Comparison of ENCODE assay signal across 19 cellular contexts in the genomic region with DNA sequence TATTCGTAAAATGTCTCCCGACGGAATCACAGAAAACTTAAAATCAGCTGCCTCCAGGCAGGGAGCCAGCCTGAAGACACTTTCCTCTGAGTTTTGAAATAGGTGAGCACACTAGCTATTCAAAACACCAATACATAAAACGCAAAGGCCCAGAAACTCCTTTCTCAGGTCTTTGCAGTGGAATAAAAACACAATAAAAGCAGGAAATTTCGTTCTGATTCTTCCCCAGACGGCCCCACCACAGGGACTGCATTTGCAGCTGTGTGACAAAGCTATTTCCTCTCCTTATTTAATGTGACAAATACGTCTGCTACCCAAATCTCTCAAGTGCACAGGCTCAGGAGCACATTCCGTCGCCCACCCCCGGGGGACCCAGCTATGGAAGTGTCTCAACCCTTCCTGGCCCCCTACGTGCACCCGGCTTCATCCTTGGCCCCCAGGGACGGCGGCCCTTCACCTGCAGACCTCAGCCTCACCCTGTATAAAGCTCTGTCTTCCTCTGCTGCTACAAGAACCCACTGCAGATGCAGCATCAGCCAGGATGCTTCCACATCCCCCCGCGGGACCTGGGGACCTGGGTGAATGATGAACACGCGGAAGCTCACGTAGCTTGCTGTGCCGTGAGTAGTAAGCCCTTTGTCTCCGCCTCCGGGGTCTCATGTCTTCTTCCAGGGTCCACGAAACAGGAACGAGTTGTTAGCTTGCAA. TPM values are rescaled to one million over a fixed set of nuclear protein-coding genes. Genes with fewer than 3 reads are reported as not detected.
DNase-seq lines count a peak whose midpoint lies in the region; ATAC-seq and TF ChIP-seq lines count a peak whose summit lies in the region.
"Had no signal": no experiment of that assay in that cellular context is flagged by ENCODE, and none has a peak within 500 bp of the region (broad histone marks: within the 10 kb centered on the region; RNA-seq: fewer than 3 reads in every experiment).

No MANE protein-coding gene starts in this region.

- no peak for TF ChIP-seq RAD21 in SK-N-SH (IDR thresholded peaks at IDR 0.05; ENCODE audit: low read length)

- DNase-seq in SK-N-SH (peak; percentile 30), GM10248 (ENCODE audit: extremely low spot score) (peak; percentile 37), mesothelial cell of epicardium (ENCODE audit: low spot score in 2 of 2, unreplicated experiment in 2 of 2) (no peak), SHP77 (lab: John Stamatoyannopoulos, UW) (no peak)
- no peak for DNase-seq in activated CD8-positive, alpha-beta T cell treated with anti-CD3 and anti-CD28 coated beads, Interleukin-2, amount 10 ng/mL, durations not matched to agents 7 days and 5 days
- DNase-seq: activated B cell treated with CpG ODN at 0.5 μM for 24 hours; activated gamma-delta T cell; CD8-positive, alpha-beta memory T cell; effector memory CD4-positive, alpha-beta T cell; lower lobe of right lung; NCI-H226; stimulated activated naive CD4-positive, alpha-beta T cell had no signal

- peaks cover 61% of the 10 kb centered on the region for H3K4me1 Mint-ChIP-seq in activated CD8-positive, alpha-beta T cell treated with anti-CD3 and anti-CD28 coated beads, Interleukin-2, amount 10 ng/mL, durations not matched to agents 7 days and 5 days (ENCODE audit: low read depth)
- peaks cover 5% of the 10 kb centered on the region for H3K4me1 Mint-ChIP-seq in mesothelial cell of epicardium

- no peaks in the 10 kb centered on the region for H3K27me3 ChIP-seq in SK-N-SH (ENCODE audit: insufficient read depth)
- H3K27me3 ChIP-seq: breast epithelium had no signal

- no peaks in the 10 kb centered on the region for H3K79me2 ChIP-seq in SK-N-SH (ENCODE audit: insufficient read depth)

- no peak overlapping the region for H3K27ac ChIP-seq in SK-N-SH (ENCODE audit: low read depth in 2 of 2, low read length in 1 of 2)
- H3K27ac ChIP-seq: 22Rv1, breast epithelium, lower lobe of right lung, neutrophil had no signal

- TF ChIP-seq CTCF in SK-N-SH (IDR thresholded peaks at IDR 0.05) (no peak), GM10248 (IDR thresholded peaks at IDR 0.05; ENCODE audit: control extremely low read depth, extremely low read depth, low read depth, missing control alignments) (no peak), mesothelial cell of epicardium (IDR thresholded peaks at IDR 0.05; ENCODE audit: unreplicated experiment) (no peak)

- no peaks in the 10 kb centered on the region for H3K27me3 Mint-ChIP-seq in activated CD8-positive, alpha-beta T cell treated with anti-CD3 and anti-CD28 coated beads, Interleukin-2, amount 10 ng/mL, durations not matched to agents 7 days and 5 days (ENCODE audit: low read depth)
- H3K27me3 Mint-ChIP-seq in mesothelial cell of epicardium (ENCODE audit: low read depth), result peaks cover 45% of the 10 kb centered on the region

- ATAC-seq in SK-N-SH treated with all-trans-retinoic acid at 6 μM for 48 hours (no peak), HG03135 (IDR thresholded peaks at IDR 0.05; ENCODE audit: unreplicated experiment) (no peak), GM18519 (IDR thresholded peaks at IDR 0.05; ENCODE audit: low FRiP score, unreplicated experiment) (no peak)
- peak; percentile 10 for ATAC-seq in activated CD8-positive, alpha-beta T cell treated with anti-CD3 and anti-CD28 coated beads, Interleukin-2, amount 10 ng/mL, durations not matched to agents 7 days and 5 days
- ATAC-seq: lower lobe of right lung had no signal

- H3K9me2 ChIP-seq in SK-N-SH, result no peaks in the 10 kb centered on the region

- H3K4me3 Mint-ChIP-seq in activated CD8-positive, alpha-beta T cell treated with anti-CD3 and anti-CD28 coated beads, Interleukin-2, amount 10 ng/mL, durations not matched to agents 7 days and 5 days, result peak overlapping the region; percentile 66
- H3K4me3 Mint-ChIP-seq in mesothelial cell of epicardium, result no peak overlapping the region
- H3K4me3 Mint-ChIP-seq: activated B cell treated with CpG ODN at 0.5 μM for 24 hours had no signal

- peaks cover 55% of the 10 kb centered on the region for H3K36me3 Mint-ChIP-seq in activated CD8-positive, alpha-beta T cell treated with anti-CD3 and anti-CD28 coated beads, Interleukin-2, amount 10 ng/mL, durations not matched to agents 7 days and 5 days (ENCODE audit: low read depth)
- H3K36me3 Mint-ChIP-seq in mesothelial cell of epicardium, result peaks cover 13% of the 10 kb centered on the region
- H3K36me3 Mint-ChIP-seq: CD8-positive, alpha-beta memory T cell had no signal

- POLR2A ChIA-PET in SK-N-SH (lab: Yijun Ruan, JAX), result no interaction called here
- POLR2A ChIA-PET in GM10248 (lab: Yijun Ruan, JAX), result no interaction called here
- POLR2A ChIA-PET in activated CD8-positive, alpha-beta T cell treated with anti-CD3 and anti-CD28 coated beads, Interleukin-2, amount 10 ng/mL, durations not matched to agents 7 days and 5 days (lab: Charles Lee), result interaction anchor here (0.8 to 1.4 kb wide), 6 partner anchors 8 to 92 kb away, joined by 3 read pairs; partner anchors contain the start of gene AHRR

- no peaks in the 10 kb centered on the region for H3K9me3 Mint-ChIP-seq in activated CD8-positive, alpha-beta T cell treated with anti-CD3 and anti-CD28 coated beads, Interleukin-2, amount 10 ng/mL, durations not matched to agents 7 days and 5 days (ENCODE audit: insufficient read depth)
- peaks cover 20% of the 10 kb centered on the region for H3K9me3 Mint-ChIP-seq in mesothelial cell of epicardium
- H3K9me3 Mint-ChIP-seq: activated B cell treated with CpG ODN at 0.5 μM for 24 hours; CD8-positive, alpha-beta memory T cell had no signal

- no peak overlapping the region for H3K4me3 ChIP-seq in SK-N-SH (ENCODE audit: low read depth in 2 of 2, low read length in 1 of 2)
- H3K4me3 ChIP-seq: breast epithelium, lower lobe of right lung had no signal

- no peak overlapping the region for H3K9ac ChIP-seq in SK-N-SH

- no peak for TF ChIP-seq EP300 in SK-N-SH (IDR thresholded peaks at IDR 0.05; ENCODE audit: borderline replicate concordance in 1 of 2, low read depth in 1 of 2, low read length in 1 of 2)

- H3F3A ChIP-seq in SK-N-SH (replicated peaks; ENCODE audit: insufficient read depth), result no peaks in the 10 kb centered on the region

- CTCF ChIA-PET in SK-N-SH (lab: Yijun Ruan, JAX) (interaction anchor here (0.6 to 1.0 kb wide), 3 partner anchors 16 to 61 kb away, joined by 3 read pairs; no protein-coding TSS in a partner anchor), GM10248 (lab: Yijun Ruan, JAX) (interaction anchor here (0.7 to 1.8 kb wide), 9 partner anchors 9 to 322 kb away, joined by 3 to 7 read pairs (median 3); partner anchors contain the start of gene AHRR)
- CTCF ChIA-PET in activated CD8-positive, alpha-beta T cell treated with anti-CD3 and anti-CD28 coated beads, Interleukin-2, amount 10 ng/mL, durations not matched to agents 7 days and 5 days (lab: Charles Lee), result interaction anchor here (0.7 to 1.6 kb wide), 6 partner anchors 9 to 99 kb away, joined by 3 to 5 read pairs (median 4); partner anchors contain the start of gene AHRR

- H4K20me1 ChIP-seq in SK-N-SH (ENCODE audit: insufficient read depth), result no peaks in the 10 kb centered on the region

- H3K4me2 ChIP-seq in SK-N-SH, result no peak overlapping the region

- no peaks in the 10 kb centered on the region; a peak in 1 of 4 replicates for H3K4me1 ChIP-seq in SK-N-SH (ENCODE audit: control insufficient read depth in 1 of 2, insufficient read depth in 2 of 2, low read depth in 1 of 2, low read length in 1 of 2)
- H3K4me1 ChIP-seq: breast epithelium had no signal

- H2AFZ ChIP-seq in SK-N-SH (ENCODE audit: low read depth), result no peak overlapping the region

- 82% methylated on average over 24 of the region's 24 CpGs for WGBS in SK-N-SH (ENCODE audit: low lambda C conversion rate)

- H3K9me3 ChIP-seq in SK-N-SH, result no peaks in the 10 kb centered on the region
- H3K9me3 ChIP-seq: breast epithelium, lower lobe of right lung, neutrophil had no signal

- H3K27ac Mint-ChIP-seq in activated CD8-positive, alpha-beta T cell treated with anti-CD3 and anti-CD28 coated beads, Interleukin-2, amount 10 ng/mL, durations not matched to agents 7 days and 5 days, result peak overlapping the region; percentile 82
- peak overlapping the region; percentile 39 for H3K27ac Mint-ChIP-seq in mesothelial cell of epicardium
- H3K27ac Mint-ChIP-seq: activated B cell treated with CpG ODN at 0.5 μM for 24 hours, IgD-negative memory B cell had no signal

- H3K36me3 ChIP-seq in SK-N-SH (replicated peaks in 1 of 2; ENCODE audit: control insufficient read depth in 1 of 2, insufficient read depth in 2 of 2, low read length in 1 of 2), result no peaks in the 10 kb centered on the region
- H3K36me3 ChIP-seq: breast epithelium, neutrophil had no signal

TF ChIP-seq in SK-N-SH, 30 proteins besides CTCF, POLR2A, EP300 and RAD21 (continues in another document):
- no peak for TF ChIP-seq YY1 (IDR thresholded peaks at IDR 0.05; ENCODE audit: low read depth)
- TF ChIP-seq FOSL2 (IDR thresholded peaks at IDR 0.05; ENCODE audit: borderline replicate concordance, low read depth), result no peak

TF ChIP-seq in SK-N-SH treated with all-trans-retinoic acid at 6 μM for 48 hours, 23 proteins besides CTCF, POLR2A, EP300 and RAD21 (continues in another document):
- TF ChIP-seq ZNF70 (CRISPR knock-in tag; IDR thresholded peaks at IDR 0.05), result no peak
- TF ChIP-seq GLIS3 (CRISPR knock-in tag; IDR thresholded peaks at IDR 0.05), result no peak
- TF ChIP-seq OSR1 (CRISPR knock-in tag; IDR thresholded peaks at IDR 0.05), result no peak
- TF ChIP-seq TCF4 (CRISPR knock-in tag; IDR thresholded peaks at IDR 0.05; ENCODE audit: borderline replicate concordance), result no peak
- TF ChIP-seq ESRRG (CRISPR knock-in tag; IDR thresholded peaks at IDR 0.05), result no peak
- no peak for TF ChIP-seq BACH2 (CRISPR knock-in tag; IDR thresholded peaks at IDR 0.05; ENCODE audit: borderline replicate concordance)

RNA-seq across cellular contexts. Expression of gene AHRR, which starts 24.9 kb away (rescaled TPM):
- 0.71 and 0.99 TPM in 2 replicates for polyA plus RNA-seq in SK-N-SH (2012; rRNA removed)
- 0.40 and 0.49 TPM in 2 replicates for polyA plus RNA-seq in SK-N-SH (2012; cell fraction: cytosol; rRNA removed)
- polyA plus RNA-seq in SK-N-SH (2012; cell fraction: nucleus; rRNA removed), result 3.2 and 3.3 TPM in 2 replicates
- total RNA-seq in activated CD8-positive, alpha-beta T cell treated with anti-CD3 and anti-CD28 coated beads, Interleukin-2, amount 10 ng/mL, durations not matched to agents 7 days and 5 days, result 10 to 100 TPM; 56.1 to 57.2 TPM
- 10.7 to 12.7 TPM (median 10.9 TPM) in 3 replicates for total RNA-seq in mesothelial cell of epicardium
- polyA plus RNA-seq: CD8-positive, alpha-beta memory T cell had no signal

Comparison
In these comparisons a context has a peak if more than half of its experiments do, and no peak if none do; other contexts are left out.
1. DNase-seq: peak in SK-N-SH (single experiment) and GM10248 (single experiment); none in activated CD8-positive, alpha-beta T cell treated with anti-CD3 and anti-CD28 coated beads, Interleukin-2, amount 10 ng/mL, durations not matched to agents 7 days and 5 days (single experiment), mesothelial cell of epicardium (0 of 2) and SHP77 (0 of 2).